8 cellular contexts compared by ENCODE assay signal in genomic region chr3:192819001-192819569, GRCh38.
DNase-seq lines count a peak whose midpoint lies in the region; FAIRE-seq and TF ChIP-seq lines count a peak whose summit lies in the region.

No MANE protein-coding gene starts in this region.

- no peak for TF ChIP-seq POLR2A in sigmoid colon (IDR thresholded peaks at IDR 0.05)

- POLR2A ChIA-PET in CD4-positive, alpha-beta memory T cell (lab: Charles Lee; ENCODE audit: partially characterized antibody), result no interaction called here
- POLR2A ChIA-PET in HEK293 (lab: Yijun Ruan, JAX), result interaction anchor here (1.0 to 1.3 kb wide), 2 partner anchors 33 to 60 kb away, joined by 3 to 4 read pairs; no protein-coding TSS in a partner anchor

- H3K4me1 ChIP-seq in CD4-positive, alpha-beta memory T cell (ENCODE audit: insufficient read depth, low read length), result peaks cover 21% of the 10 kb centered on the region
- peaks cover 16% of the 10 kb centered on the region for H3K4me1 ChIP-seq in HEK293 (ENCODE audit: control insufficient read depth, insufficient read depth, low read length)
- peaks cover 29% of the 10 kb centered on the region for H3K4me1 ChIP-seq in fibroblast of lung (ENCODE audit: control insufficient read depth, extremely low read depth, insufficient read depth, low read length)
- peaks cover 0 to 26% (median 12%) of the 10 kb centered on the region in 4 donors for H3K4me1 ChIP-seq in sigmoid colon

- no peak overlapping the region for H2AFZ ChIP-seq in fibroblast of lung (ENCODE audit: low read length)

- H4K20me1 ChIP-seq in fibroblast of lung (ENCODE audit: control insufficient read depth, extremely low read depth, insufficient read depth, low read length), result no peaks in the 10 kb centered on the region

- no peak overlapping the region for H3K4me3 ChIP-seq in CD4-positive, alpha-beta memory T cell (ENCODE audit: low read length in 2 of 2)
- H3K4me3 ChIP-seq in HEK293 (ENCODE audit: low read depth, low read length), result no peak overlapping the region
- H3K4me3 ChIP-seq in fibroblast of lung (replicated peaks in 1 of 4; ENCODE audit: control extremely low read depth in 1 of 4, insufficient read depth in 1 of 4, low read depth in 3 of 4, low read length in 4 of 4), result no peak overlapping the region
- H3K4me3 ChIP-seq in sigmoid colon, result no peak overlapping the region

- no peaks in the 10 kb centered on the region for H3K36me3 Mint-ChIP-seq in CD4-positive, alpha-beta memory T cell

- peak in 3 of 5 donors; percentile 15 to 79 (median 26) for DNase-seq in CD4-positive, alpha-beta memory T cell
- peak; percentile 24 for DNase-seq in T-helper 22 cell (ENCODE audit: low read depth)
- peak; percentile 75 to 87 for DNase-seq in fibroblast of lung (ENCODE audit: low read depth in 2 of 2)
- peak in 2 of 3 experiments; percentile 29 to 33 for DNase-seq in stimulated activated CD4-positive, alpha-beta T cell treated with anti-CD3 and anti-CD28 coated beads, TNF-alpha, amount 100 ng/mL, for 24 hours (ENCODE audit: low read depth in 3 of 3)
- DNase-seq in frontal cortex (ENCODE audit: low spot score in 2 of 2), result no peak
- DNase-seq in NCI-H2171 treated with DMSO at 0.1 percent for 48 hours (lab: John Stamatoyannopoulos, UW), result no peak
- DNase-seq in sigmoid colon, result no peak

- CTCF ChIA-PET in CD4-positive, alpha-beta memory T cell (lab: Charles Lee; ENCODE audit: partially characterized antibody), result interaction anchor here (1.2 to 1.4 kb wide), 2 partner anchors 17 to 222 kb away, joined by 4 to 10 read pairs; no protein-coding TSS in a partner anchor
- CTCF ChIA-PET in HEK293 (lab: Yijun Ruan, JAX), result interaction anchor here (8.5 kb wide), 1 partner anchor 224 kb away, joined by 132 read pairs; no protein-coding TSS in a partner anchor

- no peaks in the 10 kb centered on the region for H3K27me3 Mint-ChIP-seq in CD4-positive, alpha-beta memory T cell

- intact Hi-C loops in CD4-positive, alpha-beta memory T cell (cut with micrococcal nuclease), result loop anchor here (5.0 to 10.0 kb wide), 2 partner anchors 73 to 1496 kb away; no protein-coding TSS in a partner anchor
- intact Hi-C loops in sigmoid colon (cut with DNase I), result loop anchor here (5.0 kb wide), 1 partner anchor 98 kb away; the partner anchor contains the start of gene MB21D2

- peaks cover 2 to 60% (median 36%) of the 10 kb centered on the region in 4 donors for H3K4me1 Mint-ChIP-seq in CD4-positive, alpha-beta memory T cell

- no peak for TF ChIP-seq EP300 in sigmoid colon (IDR thresholded peaks at IDR 0.05)

- H3K36me3 ChIP-seq in CD4-positive, alpha-beta memory T cell (ENCODE audit: insufficient read depth, low read length), result no peaks in the 10 kb centered on the region
- H3K36me3 ChIP-seq in HEK293 (ENCODE audit: control insufficient read depth in 2 of 2, insufficient read depth in 1 of 2, low read length in 2 of 2), result no peaks in the 10 kb centered on the region
- H3K36me3 ChIP-seq in fibroblast of lung (ENCODE audit: control insufficient read depth, insufficient read depth, low read length), result no peaks in the 10 kb centered on the region
- no peaks in the 10 kb centered on the region for H3K36me3 ChIP-seq in sigmoid colon

- H3K9me3 ChIP-seq in CD4-positive, alpha-beta memory T cell (ENCODE audit: control insufficient read depth in 1 of 2, low read length in 2 of 2), result no peaks in the 10 kb centered on the region
- no peaks in the 10 kb centered on the region for H3K9me3 ChIP-seq in HEK293 (ENCODE audit: control insufficient read depth, insufficient read depth, low read depth, low read length)
- no peaks in the 10 kb centered on the region for H3K9me3 ChIP-seq in fibroblast of lung (ENCODE audit: control insufficient read depth, insufficient read depth, low read depth, low read length)
- H3K9me3 ChIP-seq in sigmoid colon, result no peaks in the 10 kb centered on the region

- H3K4me3 Mint-ChIP-seq in CD4-positive, alpha-beta memory T cell, result peak overlapping the region in 3 of 8 donors; percentile 0 to 8 (median 6)

- 80 to 83% methylated on average over 7 of the region's 7 CpGs for WGBS in sigmoid colon, 2 donors

- H3K4me2 ChIP-seq in fibroblast of lung (ENCODE audit: extremely low read depth, insufficient read depth, low read length), result peak overlapping the region; percentile 54

- peaks cover 13% of the 10 kb centered on the region for H3K79me2 ChIP-seq in fibroblast of lung (ENCODE audit: control insufficient read depth, insufficient read depth, low read length)

- no peak overlapping the region for H3K27ac ChIP-seq in CD4-positive, alpha-beta memory T cell (ENCODE audit: low read depth, low read length)
- H3K27ac ChIP-seq in HEK293 (ENCODE audit: extremely low read depth, low read depth, low read length) (no peak overlapping the region), fibroblast of lung (ENCODE audit: insufficient read depth, low read length) (peak overlapping the region; percentile 11), sigmoid colon (no peak overlapping the region)

- H3K27ac Mint-ChIP-seq in CD4-positive, alpha-beta memory T cell, result peak overlapping the region; percentile 4 to 79 (median 48)

- H3K27me3 ChIP-seq in CD4-positive, alpha-beta memory T cell (ENCODE audit: insufficient read depth, low read length), result no peaks in the 10 kb centered on the region
- H3K27me3 ChIP-seq in fibroblast of lung (ENCODE audit: control insufficient read depth, insufficient read depth, low read length) (no peaks in the 10 kb centered on the region), sigmoid colon (no peaks in the 10 kb centered on the region)

- FAIRE-seq in frontal cortex (lab: Jason Lieb, UNC), result no peak

- no peak overlapping the region for H3K9ac ChIP-seq in fibroblast of lung (ENCODE audit: insufficient read depth, low read length)

- peaks cover 0 to 2% (median 0%) of the 10 kb centered on the region in 8 donors for H3K9me3 Mint-ChIP-seq in CD4-positive, alpha-beta memory T cell

- TF ChIP-seq CTCF in HEK293 (tag by site-specific recombination; IDR thresholded peaks at IDR 0.05) (no peak), fibroblast of lung (conservative IDR thresholded peaks at IDR 0.05 in 1 of 2, IDR thresholded peaks at IDR 0.05 in 1 of 2; ENCODE audit: low read depth in 1 of 2, low read length in 2 of 2) (no peak), sigmoid colon (IDR thresholded peaks at IDR 0.05) (no peak)

TF ChIP-seq in HEK293, 187 proteins besides CTCF, POLR2A, EP300 and RAD21:
- TF ChIP-seq PRDM10 (tag by site-specific recombination; IDR thresholded peaks at IDR 0.05) (peak; percentile 84), ZIC2 (tag by site-specific recombination; IDR thresholded peaks at IDR 0.05) (no peak), ZNF658 (tag by site-specific recombination; IDR thresholded peaks at IDR 0.05) (no peak), ZNF677 (tag by site-specific recombination; IDR thresholded peaks at IDR 0.05) (no peak), SP7 (tag by site-specific recombination; IDR thresholded peaks at IDR 0.05) (peak; percentile 92), BCL11A (tag by site-specific recombination; IDR thresholded peaks at IDR 0.05; ENCODE audit: low read depth) (no peak), ZNF600 (tag by site-specific recombination; IDR thresholded peaks at IDR 0.05) (peak; percentile 91; the same call in 1 of the 2 replicates), ZNF521 (tag by site-specific recombination; IDR thresholded peaks at IDR 0.05) (no peak), OVOL3 (tag by site-specific recombination; IDR thresholded peaks at IDR 0.05) (no peak), ZNF404 (tag by site-specific recombination; IDR thresholded peaks at IDR 0.05) (no peak)

Comparison
In these comparisons a context has a peak if more than half of its experiments do, and no peak if none do; other contexts are left out.
1. DNase-seq: peak in CD4-positive, alpha-beta memory T cell (3 of 5), T-helper 22 cell (single experiment), fibroblast of lung (2 of 2) and stimulated activated CD4-positive, alpha-beta T cell treated with anti-CD3 and anti-CD28 coated beads, TNF-alpha, amount 100 ng/mL, for 24 hours (2 of 3); none in frontal cortex (0 of 2), NCI-H2171 treated with DMSO at 0.1 percent for 48 hours (single experiment) and sigmoid colon (single experiment).